In genomic region chr1:17891205-17892110, GRCh38 we compare ENCODE assay signal across 19 cellular contexts.
DNase-seq lines count a peak whose midpoint lies in the region; ATAC-seq, FAIRE-seq and TF ChIP-seq lines count a peak whose summit lies in the region.
"Had no signal": no experiment of that assay in that cellular context is flagged by ENCODE, and none has a peak within 500 bp of the region (broad histone marks: within the 10 kb centered on the region; RNA-seq: fewer than 3 reads in every experiment).

No MANE protein-coding gene starts in this region.

- H4K8ac ChIP-seq in IMR-90 (ENCODE audit: low read depth in 2 of 2, low read length in 2 of 2) (no peak overlapping the region), neuronal stem cell (ENCODE audit: low read depth, low read length) (no peak overlapping the region)

- no peaks in the 10 kb centered on the region for H3K36me3 Mint-ChIP-seq in activated T-helper 17 cell treated with anti-CD3 and anti-CD28 coated beads, Interleukin-2, amount 50 U/mL, for 72 hours (ENCODE audit: low read depth)
- no peaks in the 10 kb centered on the region for H3K36me3 Mint-ChIP-seq in CD4-positive, alpha-beta T cell (ENCODE audit: low read depth)
- H3K36me3 Mint-ChIP-seq: CD8-positive, alpha-beta T cell had no signal

- H3K4me3 ChIP-seq in A549 (no peak overlapping the region), IMR-90 (ENCODE audit: insufficient read depth, low read depth, low read length) (no peak overlapping the region), heart right ventricle (no peak overlapping the region), neuronal stem cell (ENCODE audit: low read length in 2 of 2) (no peak overlapping the region), esophagus squamous epithelium (no peak overlapping the region)
- H3K4me3 ChIP-seq: PC-9, SJCRH30 had no signal

- WGBS in A549 (ENCODE audit: missing lambda C conversion rate): 13% methylated on average over 9 of the region's 9 CpGs
- WGBS in IMR-90 (ENCODE audit: extremely low coverage in 2 of 2, insufficient read length in 1 of 2), 2 experiments: 59% methylated on average over 7 of the region's 9 CpGs; no CpG with 5 or more reads in 1 of the 2 experiments
- WGBS in heart right ventricle, 2 donors: 47 to 58% methylated on average over 9 of the region's 9 CpGs
- WGBS in neuronal stem cell (ENCODE audit: extremely low coverage in 2 of 2, insufficient read length in 2 of 2, insufficient replicate concordance in 1 of 2), 2 donors: no CpG with 5 or more reads among the region's 9 CpGs
- 68 to 77% methylated on average over 8 to 9 of the region's 9 CpGs for WGBS in esophagus squamous epithelium, 2 donors

- H3K18ac ChIP-seq in IMR-90 (ENCODE audit: low read depth, low read length) (no peak overlapping the region), neuronal stem cell (ENCODE audit: low read length) (peak overlapping the region; percentile 37)

- no peak for FAIRE-seq in A549 (lab: Jason Lieb, UNC)
- FAIRE-seq: A204.1, GM12892, H1 had no signal

- no peak for ATAC-seq in A549
- no peak for ATAC-seq in IMR-90 (ENCODE audit: low read depth)
- peak; percentile 59 to 90 (median 82) for ATAC-seq in heart right ventricle
- ATAC-seq in activated T-helper 17 cell treated with anti-CD3 and anti-CD28 coated beads, Interleukin-2, amount 50 U/mL, for 72 hours (replicated peaks): no peak
- no peak for ATAC-seq in CD4-positive, alpha-beta T cell (ENCODE audit: poor library complexity)
- ATAC-seq: CD8-positive, alpha-beta T cell had no signal

- H3K4me1 ChIP-seq in A549 (0 out of 3 replicates have a peak, but pooled peaks cover 2% of the 10 kb centered on the region), IMR-90 (ENCODE audit: control insufficient read depth, insufficient read depth, low read length) (peaks cover 4% of the 10 kb centered on the region; the same call in 1 of the 2 replicates), heart right ventricle (peaks cover 0 to 36% (median 17%) of the 10 kb centered on the region in 9 donors), neuronal stem cell (ENCODE audit: control insufficient read depth in 2 of 2, insufficient read depth in 1 of 2, low read depth in 1 of 2, low read length in 2 of 2) (peaks cover 0 to 2% of the 10 kb centered on the region in 2 donors), esophagus squamous epithelium (no peaks in the 10 kb centered on the region)
- H3K4me1 ChIP-seq: SJCRH30 had no signal

- H3K9ac ChIP-seq in IMR-90 (ENCODE audit: low read depth, low read length) (no peak overlapping the region), neuronal stem cell (ENCODE audit: low read depth, low read length, poor library complexity) (no peak overlapping the region)

- TF ChIP-seq POLR2A in A549 (IDR thresholded peaks at IDR 0.05; ENCODE audit: low read length): no peak
- TF ChIP-seq POLR2A in IMR-90 (IDR thresholded peaks at IDR 0.05; ENCODE audit: low read depth, low read length): no peak
- TF ChIP-seq POLR2A in esophagus squamous epithelium (IDR thresholded peaks at IDR 0.05): no peak

- H3K27me3 ChIP-seq in IMR-90 (ENCODE audit: control insufficient read depth, insufficient read depth, low read length) (peaks cover 28% of the 10 kb centered on the region), heart right ventricle (peaks cover 0 to 11% (median 0%) of the 10 kb centered on the region in 7 donors), neuronal stem cell (ENCODE audit: control insufficient read depth in 3 of 3, insufficient read depth in 3 of 3, low read depth in 1 of 3, low read length in 3 of 3) (peaks cover 0 to 8% (median 2%) of the 10 kb centered on the region in 3 experiments), esophagus squamous epithelium (peaks cover 0 to 79% (median 0%) of the 10 kb centered on the region in 4 donors)
- H3K27me3 ChIP-seq in CD4-positive, alpha-beta T cell (ENCODE audit: control insufficient read depth, insufficient read depth, low read length): peaks cover 3% of the 10 kb centered on the region

- no peak overlapping the region for H3K4ac ChIP-seq in IMR-90 (ENCODE audit: low read depth, low read length)
- no peak overlapping the region for H3K4ac ChIP-seq in neuronal stem cell (ENCODE audit: low read length)

- intact Hi-C loops in IMR-90 (cut with micrococcal nuclease) (no loop called here), heart right ventricle (cut with DNase I) (loop anchor here in 2 of 10 donors (10.0 kb wide), 2 partner anchors 217 to 227 kb away; no protein-coding TSS in a partner anchor), esophagus squamous epithelium (cut with DNase I) (no loop called here)
- intact Hi-C loops in CD4-positive, alpha-beta T cell (cut with DNase I, micrococcal nuclease): no loop called here

- no peaks in the 10 kb centered on the region for H3K4me1 Mint-ChIP-seq in activated T-helper 17 cell treated with anti-CD3 and anti-CD28 coated beads, Interleukin-2, amount 50 U/mL, for 72 hours
- no peaks in the 10 kb centered on the region for H3K4me1 Mint-ChIP-seq in CD4-positive, alpha-beta T cell (ENCODE audit: low read depth)

- H3K9me3 ChIP-seq in A549: no peaks in the 10 kb centered on the region
- H3K9me3 ChIP-seq in IMR-90 (ENCODE audit: control insufficient read depth, insufficient read depth, low read length): peaks cover 2% of the 10 kb centered on the region; the same call in 1 of the 2 replicates
- no peaks in the 10 kb centered on the region for H3K9me3 ChIP-seq in heart right ventricle
- H3K9me3 ChIP-seq in neuronal stem cell (replicated peaks in 1 of 2; ENCODE audit: control insufficient read depth in 2 of 2, insufficient read depth in 1 of 2, low read depth in 1 of 2, low read length in 2 of 2): peaks cover 0 to 3% of the 10 kb centered on the region in 2 donors
- no peaks in the 10 kb centered on the region for H3K9me3 ChIP-seq in esophagus squamous epithelium
- no peaks in the 10 kb centered on the region for H3K9me3 ChIP-seq in CD4-positive, alpha-beta T cell (ENCODE audit: control insufficient read depth, low read length)
- H3K9me3 ChIP-seq: SJCRH30 had no signal

- CTCF ChIA-PET in A549 (lab: Yijun Ruan, JAX): interaction anchor here (1.2 kb wide), 1 partner anchor 29 kb away, joined by 4 read pairs; no protein-coding TSS in a partner anchor
- CTCF ChIA-PET in IMR-90 (lab: Yijun Ruan, JAX): interaction anchor here (0.6 kb wide), 1 partner anchor 855 kb away, joined by 3 read pairs; no protein-coding TSS in a partner anchor
- CTCF ChIA-PET in CD4-positive, alpha-beta T cell (lab: Charles Lee): no interaction called here

- peaks cover 20% of the 10 kb centered on the region for H3K27me3 Mint-ChIP-seq in activated T-helper 17 cell treated with anti-CD3 and anti-CD28 coated beads, Interleukin-2, amount 50 U/mL, for 72 hours
- peaks cover 30% of the 10 kb centered on the region for H3K27me3 Mint-ChIP-seq in CD4-positive, alpha-beta T cell

- H2BK5ac ChIP-seq in IMR-90 (ENCODE audit: low read depth, low read length, poor library complexity, severe bottlenecking) (no peak overlapping the region), neuronal stem cell (ENCODE audit: low read length) (peak overlapping the region; percentile 9)

- no peaks in the 10 kb centered on the region for H4K20me1 ChIP-seq in IMR-90 (ENCODE audit: insufficient read depth, low read length)

- H2BK12ac ChIP-seq in neuronal stem cell (ENCODE audit: low read length): no peak overlapping the region

- H3K79me1 ChIP-seq in IMR-90 (ENCODE audit: low read depth in 1 of 2, low read length in 2 of 2) (no peaks in the 10 kb centered on the region), neuronal stem cell (ENCODE audit: low read depth, low read length) (no peaks in the 10 kb centered on the region)

- no peak overlapping the region for H3K4me2 ChIP-seq in A549
- H3K4me2 ChIP-seq in IMR-90 (ENCODE audit: low read depth, low read length): no peak overlapping the region
- H3K4me2 ChIP-seq in neuronal stem cell (ENCODE audit: insufficient read depth, low read length, poor library complexity, severe bottlenecking): no peak overlapping the region
- H3K4me2 ChIP-seq: PC-9 had no signal

- POLR2A ChIA-PET in A549 (lab: Yijun Ruan, JAX) (no interaction called here), IMR-90 (lab: Charles Lee; ENCODE audit: unreplicated experiment) (no interaction called here)
- POLR2A ChIA-PET in CD4-positive, alpha-beta T cell (lab: Charles Lee): no interaction called here

- H3K23ac ChIP-seq in IMR-90 (ENCODE audit: low read depth, low read length): no peak overlapping the region
- no peak overlapping the region for H3K23ac ChIP-seq in neuronal stem cell (ENCODE audit: low read depth, low read length, poor library complexity)

- H3K14ac ChIP-seq in IMR-90 (replicated peaks; ENCODE audit: low read depth, low read length) (no peak overlapping the region), neuronal stem cell (ENCODE audit: low read length) (no peak overlapping the region)

- H3K4me3 Mint-ChIP-seq in activated T-helper 17 cell treated with anti-CD3 and anti-CD28 coated beads, Interleukin-2, amount 50 U/mL, for 72 hours: no peak overlapping the region
- no peak overlapping the region for H3K4me3 Mint-ChIP-seq in CD4-positive, alpha-beta T cell
- H3K4me3 Mint-ChIP-seq: CD8-positive, alpha-beta T cell had no signal

- TF ChIP-seq CTCF in A549 (IDR thresholded peaks at IDR 0.05) (no peak), IMR-90 (conservative IDR thresholded peaks at IDR 0.05; ENCODE audit: low read depth, low read length) (no peak), heart right ventricle (IDR thresholded peaks at IDR 0.05) (no peak), esophagus squamous epithelium (IDR thresholded peaks at IDR 0.05) (no peak)
- TF ChIP-seq CTCF in CD4-positive, alpha-beta T cell (IDR thresholded peaks at IDR 0.05): no peak

- H2AK5ac ChIP-seq in IMR-90 (ENCODE audit: low read depth, low read length): no peak overlapping the region
- no peak overlapping the region for H2AK5ac ChIP-seq in neuronal stem cell (ENCODE audit: low read depth, low read length)

- H3K56ac ChIP-seq in IMR-90 (ENCODE audit: extremely low read depth, insufficient read depth, low read length): no peak overlapping the region

- H3K36me3 ChIP-seq in IMR-90 (ENCODE audit: control insufficient read depth, insufficient read depth, low read length): no peaks in the 10 kb centered on the region
- no peaks in the 10 kb centered on the region for H3K36me3 ChIP-seq in heart right ventricle
- no peaks in the 10 kb centered on the region for H3K36me3 ChIP-seq in neuronal stem cell (replicated peaks in 1 of 2; ENCODE audit: control insufficient read depth in 2 of 2, insufficient read depth in 2 of 2, low read length in 2 of 2)
- no peaks in the 10 kb centered on the region for H3K36me3 ChIP-seq in esophagus squamous epithelium
- H3K36me3 ChIP-seq: SJCRH30 had no signal

- H2AFZ ChIP-seq in IMR-90 (replicated peaks; ENCODE audit: low read length, poor library complexity) (no peak overlapping the region), neuronal stem cell (ENCODE audit: low read length) (no peak overlapping the region)
- H2AFZ ChIP-seq: PC-9 had no signal

- no peak overlapping the region for H3K27ac Mint-ChIP-seq in activated T-helper 17 cell treated with anti-CD3 and anti-CD28 coated beads, Interleukin-2, amount 50 U/mL, for 72 hours
- H3K27ac Mint-ChIP-seq in CD4-positive, alpha-beta T cell: no peak overlapping the region
- H3K27ac Mint-ChIP-seq: CD8-positive, alpha-beta T cell had no signal

- no TSS peak for BruUV-seq in IMR-90 (replicated peaks; lab: Mats Ljungman, UMichigan)

- DNase-seq in A549 (ENCODE audit: low read depth in 1 of 2, low spot score in 1 of 2) (no peak), IMR-90 (no peak), heart right ventricle (peak; percentile 59 to 66), neuronal stem cell (ENCODE audit: low spot score) (no peak), esophagus squamous epithelium (lab: John Stamatoyannopoulos, UW) (no peak)
- no peak for DNase-seq in stimulated activated CD4-positive, alpha-beta T cell treated with anti-CD3 and anti-CD28 coated beads, Interleukin-4, amount 100 ng/mL, for 1 hour
- no peak for DNase-seq in CD4-positive, alpha-beta T cell
- DNase-seq: CD8-positive, alpha-beta T cell; NCI-H1417 treated with DMSO at 0.1 percent for 48 hours; NCI-H1930; NCI-H226; NCI-H524 treated with DMSO at 0.1 percent for 48 hours; PC-9; SJCRH30 had no signal

- in situ Hi-C loops in IMR-90 (cut with MboI; ENCODE audit: low sequenced_read_pairs): no loop called here

- no peaks in the 10 kb centered on the region for H3K9me3 Mint-ChIP-seq in activated T-helper 17 cell treated with anti-CD3 and anti-CD28 coated beads, Interleukin-2, amount 50 U/mL, for 72 hours
- H3K9me3 Mint-ChIP-seq in CD4-positive, alpha-beta T cell: no peaks in the 10 kb centered on the region
- H3K9me3 Mint-ChIP-seq: CD8-positive, alpha-beta T cell had no signal

- no peak overlapping the region for H2AK9ac ChIP-seq in IMR-90 (replicated peaks; ENCODE audit: low read depth, low read length, poor library complexity)

- TF ChIP-seq EP300 in A549 (IDR thresholded peaks at IDR 0.05): no peak

- H3K9me1 ChIP-seq in IMR-90 (ENCODE audit: insufficient read depth, low read length): no peaks in the 10 kb centered on the region

- dilution Hi-C loops in IMR-90 (cut with HindIII; ENCODE audit: low sequenced_read_pairs, unreplicated experiment): no loop called here

- TF ChIP-seq RAD21 in A549 (conservative IDR thresholded peaks at IDR 0.05 in 1 of 2, IDR thresholded peaks at IDR 0.05 in 1 of 2) (no peak), IMR-90 (IDR thresholded peaks at IDR 0.05; ENCODE audit: low read length) (no peak)

- no peak overlapping the region for H4K91ac ChIP-seq in IMR-90 (ENCODE audit: insufficient read depth, low read depth, low read length)
- H4K91ac ChIP-seq in neuronal stem cell (ENCODE audit: low read depth, low read length, poor library complexity): peak overlapping the region; percentile 44

- H3K27ac ChIP-seq in A549: no peak overlapping the region
- no peak overlapping the region for H3K27ac ChIP-seq in IMR-90 (ENCODE audit: insufficient read depth, low read length)
- H3K27ac ChIP-seq in heart right ventricle: peak overlapping the region; percentile 20 to 84 (median 70)
- H3K27ac ChIP-seq in neuronal stem cell (replicated peaks; ENCODE audit: low read length): no peak overlapping the region
- H3K27ac ChIP-seq in esophagus squamous epithelium: no peak overlapping the region
- no peak overlapping the region for H3K27ac ChIP-seq in CD4-positive, alpha-beta T cell (ENCODE audit: low read depth, low read length)
- H3K27ac ChIP-seq: PC-9, RWPE1, SJCRH30 had no signal

- H2BK120ac ChIP-seq in IMR-90 (ENCODE audit: low read depth, low read length) (no peak overlapping the region), neuronal stem cell (ENCODE audit: low read depth, low read length) (no peak overlapping the region)

- no peak overlapping the region for H4K5ac ChIP-seq in IMR-90 (ENCODE audit: low read depth, low read length)

- no peak overlapping the region for H2BK20ac ChIP-seq in IMR-90 (ENCODE audit: low read depth, low read length)

- H2BK15ac ChIP-seq in IMR-90 (ENCODE audit: low read depth, low read length) (no peak overlapping the region), neuronal stem cell (ENCODE audit: low read length) (no peak overlapping the region)

Comparison
In these comparisons a context has a peak if more than half of its experiments do, and no peak if none do; other contexts are left out.
1. ATAC-seq: peak in heart right ventricle (8 of 8); none in A549 (0 of 2), IMR-90 (single experiment), activated T-helper 17 cell treated with anti-CD3 and anti-CD28 coated beads, Interleukin-2, amount 50 U/mL, for 72 hours (single experiment) and CD4-positive, alpha-beta T cell (single experiment).
2. DNase-seq: peak in heart right ventricle (2 of 2); none in A549 (0 of 2), IMR-90 (single experiment), neuronal stem cell (single experiment), stimulated activated CD4-positive, alpha-beta T cell treated with anti-CD3 and anti-CD28 coated beads, Interleukin-4, amount 100 ng/mL, for 1 hour (single experiment), esophagus squamous epithelium (single experiment) and CD4-positive, alpha-beta T cell (0 of 10).
3. H3K27ac ChIP-seq: peak in heart right ventricle (10 of 10); none in A549 (0 of 2), IMR-90 (single experiment), neuronal stem cell (single experiment), esophagus squamous epithelium (0 of 4) and CD4-positive, alpha-beta T cell (single experiment).